In genomic region chr7:73612598-73613269, GRCh38 we compare ENCODE assay signal across 9 cellular contexts. TPM values are rescaled to one million over a fixed set of nuclear protein-coding genes. Genes with fewer than 3 reads are reported as not detected.
A peak's percentile ranks its signal among the peaks of the same experiment; 100 is the strongest.
DNase-seq lines count a peak whose midpoint lies in the region; ATAC-seq, FAIRE-seq and TF ChIP-seq lines count a peak whose summit lies in the region.
"Had no signal": no experiment of that assay in that cellular context is flagged by ENCODE, and none has a peak within 500 bp of the region (broad histone marks: within the 10 kb centered on the region; RNA-seq: fewer than 3 reads in every experiment).

No MANE protein-coding gene starts in this region.

- CTCF ChIA-PET in GM12878 (lab: Yijun Ruan, JAX): interaction anchor here (1.8 kb wide), 1 partner anchor 113 kb away, joined by 4 read pairs; no protein-coding TSS in a partner anchor

- H3K4me1 ChIP-seq in GM12878 (ENCODE audit: control insufficient read depth, insufficient read depth, low read length) (no peaks in the 10 kb centered on the region), mucosa of descending colon (ENCODE audit: low read depth) (peaks cover 3% of the 10 kb centered on the region)

- intact Hi-C loops in GM12878 (cut with micrococcal nuclease; ENCODE audit: unreplicated experiment): loop anchor here (5.0 kb wide), 1 partner anchor 55 kb away; the partner anchor contains the start of gene VPS37D
- intact Hi-C loops in mucosa of descending colon (cut with DNase I, micrococcal nuclease): no loop called here

- no peak overlapping the region for H2AFZ ChIP-seq in GM12878 (ENCODE audit: control insufficient read depth, low read depth, low read length)

- H3K4me3 ChIP-seq in GM12878 (no peak overlapping the region), mucosa of descending colon (no peak overlapping the region)

- no peak for TF ChIP-seq EP300 in GM12878 (IDR thresholded peaks at IDR 0.05; ENCODE audit: borderline replicate concordance in 1 of 2, control insufficient read depth in 1 of 2, low read depth in 2 of 2, low read length in 2 of 2)

- in situ Hi-C loops in Caki2 (cut with HindIII; ENCODE audit: low pct_unique_long_range_greater_than_20kb, low sequenced_read_pairs): no loop called here
- in situ Hi-C loops in GM12878 (cut with MboI): no loop called here

- ATAC-seq in GM12878 (no peak; the same call in 2 of the 3 replicates), mucosa of descending colon (peak; percentile 96), GM18520 (IDR thresholded peaks at IDR 0.05; ENCODE audit: unreplicated experiment) (no peak)

- POLR2A ChIA-PET in GM12878 (lab: Charles Lee): no interaction called here

- no peak overlapping the region for H3K27ac ChIP-seq in GM12878 (ENCODE audit: control insufficient read depth, insufficient read depth)

- H4K20me1 ChIP-seq in GM12878 (ENCODE audit: control insufficient read depth, insufficient read depth): no peaks in the 10 kb centered on the region

- H3K36me3 ChIP-seq in GM12878 (ENCODE audit: control insufficient read depth in 2 of 2, insufficient read depth in 2 of 2, low read length in 1 of 2): no peaks in the 10 kb centered on the region
- H3K36me3 ChIP-seq in mucosa of descending colon (ENCODE audit: low read depth): no peaks in the 10 kb centered on the region

- DNase-seq in Caki2 (ENCODE audit: low read depth): peak; percentile 99
- peak; percentile 89 for DNase-seq in LoVo (ENCODE audit: low spot score)
- no peak for DNase-seq in GM12878 (ENCODE audit: low read depth, low spot score)
- DNase-seq in mucosa of descending colon: peak; percentile 73 to 86 (median 79)
- DNase-seq in NCI-H1694 treated with DMSO at 0.1 percent for 48 hours (lab: John Stamatoyannopoulos, UW): no peak
- DNase-seq in NCI-H1930 (lab: John Stamatoyannopoulos, UW): no peak
- no peak for DNase-seq in GM03348 (ENCODE audit: low spot score)

- SMC1A ChIA-PET in GM12878 (lab: Charles Lee; ENCODE audit: uncharacterized antibody, unreplicated experiment): no interaction called here

- peak; percentile 6; the same call in 1 of the 2 replicates for TF ChIP-seq RAD21 in GM12878 (IDR thresholded peaks at IDR 0.05; ENCODE audit: insufficient read depth, low read depth, low read length)

- no peak for FAIRE-seq in GM12878 (lab: Jason Lieb, UNC)
- FAIRE-seq: frontal cortex had no signal

- H3K9ac ChIP-seq in GM12878 (ENCODE audit: control insufficient read depth, insufficient read depth, low read length): no peak overlapping the region

- no peaks in the 10 kb centered on the region; a peak in 2 of 4 replicates for H3K27me3 ChIP-seq in GM12878 (replicated peaks in 1 of 2; ENCODE audit: control insufficient read depth in 2 of 2, insufficient read depth in 2 of 2, low read length in 1 of 2)

- WGBS in GM12878 (ENCODE audit: insufficient coverage, insufficient replicate concordance, low lambda C conversion rate, missing lambda C conversion rate): 10% methylated on average over 11 of the region's 11 CpGs

- H3K79me2 ChIP-seq in GM12878 (ENCODE audit: control insufficient read depth, insufficient read depth, low read length): no peaks in the 10 kb centered on the region

- H3K4me2 ChIP-seq in GM12878 (ENCODE audit: control insufficient read depth, insufficient read depth): no peak overlapping the region

- RAD21 ChIA-PET in GM12878 (lab: Charles Lee; ENCODE audit: unreplicated experiment): no interaction called here

- TF ChIP-seq POLR2A in GM12878 (IDR thresholded peaks at IDR 0.05; ENCODE audit: low read depth, low read length): no peak

- no TSS peak for BruUV-seq in GM12878 (replicated peaks; lab: Mats Ljungman, UMichigan)

- H3K9me3 ChIP-seq in GM12878 (replicated peaks; ENCODE audit: control insufficient read depth, insufficient read depth, low read length): no peaks in the 10 kb centered on the region
- H3K9me3 ChIP-seq in mucosa of descending colon: no peaks in the 10 kb centered on the region

- TF ChIP-seq CTCF in GM12878 (IDR thresholded peaks at IDR 0.05 in 2 of 3, conservative IDR thresholded peaks at IDR 0.05 in 1 of 3; ENCODE audit: control insufficient read depth in 2 of 3, extremely low read depth in 1 of 3, insufficient read depth in 1 of 3, low read depth in 3 of 3, low read length in 3 of 3) (peak in 1 of 3 experiments; percentile 10; a peak in 1 of 6 replicates), mucosa of descending colon (IDR thresholded peaks at IDR 0.05) (no peak)

RNA-seq across cellular contexts. Expression of gene MLXIPL, which starts 11.6 kb away (rescaled TPM):
- total RNA-seq in Caki2 (2014; rRNA removed; shearing (Covaris generic); ENCODE audit: low replicate concordance): not detected in 2 replicates
- total RNA-seq in GM12878 (2013; cell fraction: nucleolus; rRNA removed): not detected in 2 replicates
- not detected in 2 replicates for total RNA-seq in GM12878 (2014; rRNA removed)
- not detected in 2 replicates for total RNA-seq in GM12878 (2014; rRNA removed; fragmentation: Illumina TruSeq; extraction: Trizol)
- total RNA-seq in GM12878 (2021): 0.21 and 0.69 TPM in 2 replicates
- not detected for polyA plus RNA-seq in GM12878 (2011; ENCODE audit: low read depth)
- not detected in 2 replicates for polyA plus RNA-seq in GM12878 (2011; rRNA removed)
- not detected in 2 replicates for polyA plus RNA-seq in GM12878 (2011; cell fraction: cytosol; rRNA removed)
- polyA plus RNA-seq in GM12878 (2011; cell fraction: nucleus; rRNA removed): not detected in 2 replicates
- not detected in 2 replicates for polyA plus RNA-seq in GM12878 (2012)
- polyA plus RNA-seq in GM12878 (2014; fragmentation: Illumina TruSeq; extraction: Trizol): not detected in 2 replicates
- polyA plus RNA-seq in GM12878 (2014; fragmentation: Nextera tagmentation; extraction: Ambion mirVana): not detected
- not detected in 2 replicates for polyA plus RNA-seq in GM12878 (2014; rRNA removed)
- not detected for polyA plus RNA-seq in GM12878 (2016; fragmentation: Nextera tagmentation; extraction: Ambion mirVana)
- polyA minus RNA-seq in GM12878 (2011; rRNA and poly(A)+ RNA removed): not detected in 2 replicates
- polyA minus RNA-seq in GM12878 (2011; cell fraction: cytosol; rRNA and poly(A)+ RNA removed): 0.42 and 2.7 TPM in 2 replicates
- polyA minus RNA-seq in GM12878 (2011; cell fraction: nucleus; rRNA and poly(A)+ RNA removed): not detected in 2 replicates
- 10 to 100 TPM; 13.3 to 18.0 (median 15.1) TPM for total RNA-seq in mucosa of descending colon
- total RNA-seq: frontal cortex had no signal

RNA-seq across cellular contexts. Expression of gene TBL2, which starts 34.4 kb away (rescaled TPM):
- 88.6 and 128 TPM in 2 replicates for total RNA-seq in Caki2 (2014; rRNA removed; shearing (Covaris generic); ENCODE audit: low replicate concordance)
- total RNA-seq in GM12878 (2013; cell fraction: nucleolus; rRNA removed): 63.3 and 70.1 TPM in 2 replicates
- total RNA-seq in GM12878 (2014; rRNA removed) (33.3 and 35.3 TPM in 2 replicates), GM12878 (2014; rRNA removed; fragmentation: Illumina TruSeq; extraction: Trizol) (16.6 and 19.0 TPM in 2 replicates), GM12878 (2021) (28.7 and 31.7 TPM in 2 replicates), mucosa of descending colon (10 to 100 TPM; 25.4 to 42.4 (median 31.1) TPM)
- 13.7 TPM for polyA plus RNA-seq in GM12878 (2011; ENCODE audit: low read depth)
- polyA plus RNA-seq in GM12878 (2011; rRNA removed) (11.0 and 21.7 TPM in 2 replicates), GM12878 (2014; fragmentation: Illumina TruSeq; extraction: Trizol) (11.6 and 15.3 TPM in 2 replicates), GM12878 (2014; fragmentation: Nextera tagmentation; extraction: Ambion mirVana) (1 to 10 TPM; 1.1 to 2.8 TPM), GM12878 (2014; rRNA removed) (28.9 and 35.1 TPM in 2 replicates), GM12878 (2016; fragmentation: Nextera tagmentation; extraction: Ambion mirVana) (10 to 100 TPM; 40.3 to 49.7 TPM)
- polyA plus RNA-seq in GM12878 (2011; cell fraction: cytosol; rRNA removed): 31.5 and 34.7 TPM in 2 replicates
- polyA plus RNA-seq in GM12878 (2011; cell fraction: nucleus; rRNA removed): 25.0 and 32.1 TPM in 2 replicates
- 23.1 and 24.4 TPM in 2 replicates for polyA plus RNA-seq in GM12878 (2012)
- polyA minus RNA-seq in GM12878 (2011; rRNA and poly(A)+ RNA removed): 38.1 and 53.6 TPM in 2 replicates
- polyA minus RNA-seq in GM12878 (2011; cell fraction: cytosol; rRNA and poly(A)+ RNA removed): 18.9 and 22.6 TPM in 2 replicates
- polyA minus RNA-seq in GM12878 (2011; cell fraction: nucleus; rRNA and poly(A)+ RNA removed): 14.0 and 29.2 TPM in 2 replicates

RNA-seq across cellular contexts. Expression of gene VPS37D, which starts 54.9 kb away (rescaled TPM):
- total RNA-seq in Caki2 (2014; rRNA removed; shearing (Covaris generic); ENCODE audit: low replicate concordance): 4.5 and 12.9 TPM in 2 replicates
- 0.33 TPM in 1 of 2 replicates, not detected in the other for total RNA-seq in GM12878 (2013; cell fraction: nucleolus; rRNA removed)
- total RNA-seq in GM12878 (2014; rRNA removed): 0.11 and 0.27 TPM in 2 replicates
- total RNA-seq in GM12878 (2014; rRNA removed; fragmentation: Illumina TruSeq; extraction: Trizol): not detected in 2 replicates
- total RNA-seq in GM12878 (2021): 0.21 and 0.27 TPM in 2 replicates
- polyA plus RNA-seq in GM12878 (2011; ENCODE audit: low read depth): not detected
- polyA plus RNA-seq in GM12878 (2011; rRNA removed): 0.14 and 0.45 TPM in 2 replicates
- 0.55 and 0.87 TPM in 2 replicates for polyA plus RNA-seq in GM12878 (2011; cell fraction: cytosol; rRNA removed)
- 0.35 and 0.67 TPM in 2 replicates for polyA plus RNA-seq in GM12878 (2011; cell fraction: nucleus; rRNA removed)
- polyA plus RNA-seq in GM12878 (2012): 0.54 and 0.90 TPM in 2 replicates
- not detected in 2 replicates for polyA plus RNA-seq in GM12878 (2014; fragmentation: Illumina TruSeq; extraction: Trizol)
- not detected for polyA plus RNA-seq in GM12878 (2014; fragmentation: Nextera tagmentation; extraction: Ambion mirVana)
- 0.10 TPM in 1 of 2 replicates, not detected in the other for polyA plus RNA-seq in GM12878 (2014; rRNA removed)
- not detected for polyA plus RNA-seq in GM12878 (2016; fragmentation: Nextera tagmentation; extraction: Ambion mirVana)
- 0.21 TPM in 1 of 2 replicates, not detected in the other for polyA minus RNA-seq in GM12878 (2011; rRNA and poly(A)+ RNA removed)
- not detected in 2 replicates for polyA minus RNA-seq in GM12878 (2011; cell fraction: cytosol; rRNA and poly(A)+ RNA removed)
- not detected in 2 replicates for polyA minus RNA-seq in GM12878 (2011; cell fraction: nucleus; rRNA and poly(A)+ RNA removed)
- 1 to 10 TPM in 1 of 3 donors, under 1 TPM in 1, not detected in 1; 0.48 to 3.3 TPM for total RNA-seq in mucosa of descending colon

RNA-seq across cellular contexts. Expression of gene BCL7B, which starts 55.2 kb away (rescaled TPM):
- 53.8 and 61.7 TPM in 2 replicates for total RNA-seq in Caki2 (2014; rRNA removed; shearing (Covaris generic); ENCODE audit: low replicate concordance)
- 7.6 and 8.2 TPM in 2 replicates for total RNA-seq in GM12878 (2013; cell fraction: nucleolus; rRNA removed)
- total RNA-seq in GM12878 (2014; rRNA removed) (20.7 and 24.2 TPM in 2 replicates), GM12878 (2014; rRNA removed; fragmentation: Illumina TruSeq; extraction: Trizol) (22.7 and 23.0 TPM in 2 replicates), GM12878 (2021) (49.4 and 60.9 TPM in 2 replicates), mucosa of descending colon (100 to 1,000 TPM in 1 of 3 donors, 10 to 100 TPM in 2; 59.3 to 112 (median 62.0) TPM)
- 19.8 TPM for polyA plus RNA-seq in GM12878 (2011; ENCODE audit: low read depth)
- polyA plus RNA-seq in GM12878 (2011; rRNA removed) (39.3 and 54.1 TPM in 2 replicates), GM12878 (2014; fragmentation: Illumina TruSeq; extraction: Trizol) (31.6 and 46.3 TPM in 2 replicates), GM12878 (2014; fragmentation: Nextera tagmentation; extraction: Ambion mirVana) (10 to 100 TPM; 10.9 to 21.2 TPM), GM12878 (2014; rRNA removed) (61.3 and 66.0 TPM in 2 replicates), GM12878 (2016; fragmentation: Nextera tagmentation; extraction: Ambion mirVana) (10 to 100 TPM; 61.7 to 61.8 TPM)
- polyA plus RNA-seq in GM12878 (2011; cell fraction: cytosol; rRNA removed): 52.4 and 73.8 TPM in 2 replicates
- polyA plus RNA-seq in GM12878 (2011; cell fraction: nucleus; rRNA removed): 29.2 and 29.8 TPM in 2 replicates
- 30.3 and 61.8 TPM in 2 replicates for polyA plus RNA-seq in GM12878 (2012)
- polyA minus RNA-seq in GM12878 (2011; rRNA and poly(A)+ RNA removed): 28.9 and 45.5 TPM in 2 replicates
- 25.5 and 36.7 TPM in 2 replicates for polyA minus RNA-seq in GM12878 (2011; cell fraction: cytosol; rRNA and poly(A)+ RNA removed)
- 11.1 and 19.8 TPM in 2 replicates for polyA minus RNA-seq in GM12878 (2011; cell fraction: nucleus; rRNA and poly(A)+ RNA removed)

Comparison
In these comparisons a context has a peak if more than half of its experiments do, and no peak if none do; other contexts are left out.
1. DNase-seq: peak in Caki2 (single experiment), LoVo (single experiment) and mucosa of descending colon (3 of 3); none in GM12878 (single experiment), NCI-H1694 treated with DMSO at 0.1 percent for 48 hours (single experiment), NCI-H1930 (0 of 2) and GM03348 (single experiment).
2. RNA of gene MLXIPL, which starts 11.6 kb away (total RNA-seq): 13.3 to 18.0 TPM in mucosa of descending colon; not detected in Caki2 and 0.21 to 0.69 TPM in GM12878; every median in the first group is over 4 times any median in the second.